ENCODE assay signal across 30 cellular contexts in the genomic region with DNA sequence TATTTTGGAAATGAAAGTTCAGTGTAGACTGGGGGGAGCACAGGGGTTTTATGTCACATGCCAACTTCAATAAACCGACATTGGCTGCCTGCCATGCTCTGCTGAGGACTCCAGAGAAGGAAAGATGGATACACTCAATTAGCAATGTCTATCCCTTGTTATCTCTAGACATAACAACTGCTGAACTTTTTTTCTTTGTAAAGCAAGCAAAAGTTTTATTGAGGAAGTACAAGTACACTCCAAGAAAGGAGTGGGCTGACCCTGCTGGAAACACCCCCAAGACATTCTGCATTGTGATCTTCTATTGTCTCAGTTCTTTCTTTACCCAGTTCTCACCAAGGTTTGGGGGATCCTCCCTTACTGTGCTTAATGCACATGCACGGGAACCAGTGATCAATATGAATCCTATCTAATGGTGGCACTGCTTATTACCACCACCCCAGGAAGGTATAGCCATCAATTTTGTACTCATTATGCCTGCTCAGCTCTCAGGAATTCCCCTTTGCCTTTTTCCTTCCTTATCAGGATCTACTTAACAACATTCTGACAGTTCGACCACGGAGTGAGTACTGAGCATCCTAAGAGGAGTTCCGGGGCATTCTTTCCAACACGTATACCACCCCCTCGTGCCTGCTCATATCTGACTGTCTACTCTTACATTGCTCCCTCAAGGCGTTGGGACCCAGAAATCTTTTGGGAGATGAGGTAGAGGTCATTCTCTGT. TPM values are rescaled to one million over a fixed set of nuclear protein-coding genes. Genes with fewer than 3 reads are reported as not detected.
DNase-seq lines count a peak whose midpoint lies in the region; ATAC-seq and TF ChIP-seq lines count a peak whose summit lies in the region.
"Had no signal": no experiment of that assay in that cellular context is flagged by ENCODE, and none has a peak within 500 bp of the region (broad histone marks: within the 10 kb centered on the region; RNA-seq: fewer than 3 reads in every experiment).

No MANE protein-coding gene starts in this region.

- no peaks in the 10 kb centered on the region for H3K27me3 ChIP-seq in CD8-positive, alpha-beta T cell (ENCODE audit: insufficient read depth, low read length)
- H3K27me3 ChIP-seq: foreskin keratinocyte, heart left ventricle, Peyer's patch, sigmoid colon had no signal

- H3K4me3 ChIP-seq in CD8-positive, alpha-beta T cell (ENCODE audit: low read depth, low read length), result no peak overlapping the region
- H3K4me3 ChIP-seq: heart left ventricle, Peyer's patch, prostate gland, sigmoid colon had no signal

- H3K4me3 Mint-ChIP-seq in nephron, result no peak overlapping the region
- H3K4me3 Mint-ChIP-seq in CD8-positive, alpha-beta T cell, result no peak overlapping the region
- H3K4me3 Mint-ChIP-seq: brain; CD4-positive, alpha-beta T cell; memory B cell; stimulated activated memory B cell treated with anti-CD40 and anti-IgM and Interleukin-4, amounts not matched to agents 10 μg/mL and 1 μg/mL and 100 μg/mL, for 72 hours had no signal

- no peaks in the 10 kb centered on the region for H3K9me3 ChIP-seq in CD8-positive, alpha-beta T cell (ENCODE audit: low read length)
- H3K9me3 ChIP-seq: heart left ventricle, Peyer's patch, prostate gland, sigmoid colon had no signal

- CTCF ChIA-PET in CD8-positive, alpha-beta T cell (lab: Charles Lee), result no interaction called here

- no peak overlapping the region for H3K27ac ChIP-seq in CD8-positive, alpha-beta T cell (ENCODE audit: low read depth, low read length)
- H3K27ac ChIP-seq: 22Rv1, foreskin keratinocyte, heart left ventricle, prostate gland, sigmoid colon had no signal

- DNase-seq in DMS79 treated with DMSO at 0.1 percent for 48 hours (lab: John Stamatoyannopoulos, UW) (peak; percentile 11), DMS79 (lab: John Stamatoyannopoulos, UW) (no peak), OCI-M1 (lab: John Stamatoyannopoulos, UW) (peak; percentile 51), dermis blood vessel endothelial cell (peak; percentile 54), DMS114 treated with DMSO at 0.1 percent for 48 hours (lab: John Stamatoyannopoulos, UW; ENCODE audit: unreplicated experiment) (no peak)
- DNase-seq in CD8-positive, alpha-beta T cell, result no peak
- DNase-seq: activated gamma-delta T cell; CD4-positive, alpha-beta T cell; DMS 273 treated with DMSO at 0.1 percent for 48 hours; effector memory CD4-positive, alpha-beta T cell; erythroblast; foreskin keratinocyte; heart left ventricle; NCI-H1105 treated with DMSO at 0.1 percent for 48 hours; NCI-H1930; NCI-H526; SIG-M5; sigmoid colon; stimulated activated CD4-positive, alpha-beta T cell treated with anti-CD3 and anti-CD28 coated beads, Interleukin-4, amount 100 ng/mL, for 4 hours; SW 1271; T1000 had no signal

- ATAC-seq in HG02763 (IDR thresholded peaks at IDR 0.05; ENCODE audit: unreplicated experiment), result no peak
- ATAC-seq in CD8-positive, alpha-beta T cell, result no peak
- ATAC-seq: activated CD4-positive, CD25-positive, alpha-beta regulatory T cell treated with anti-CD3 and anti-CD28 coated beads, Interleukin-2, amount 50 U/mL, for 24 hours; foreskin keratinocyte; heart left ventricle; stimulated activated memory B cell treated with anti-CD40 and anti-IgM and Interleukin-4, amounts not matched to agents 10 μg/mL and 1 μg/mL and 100 μg/mL, for 72 hours had no signal

- H3K36me3 ChIP-seq in CD8-positive, alpha-beta T cell (ENCODE audit: insufficient read depth, low read length), result no peaks in the 10 kb centered on the region
- H3K36me3 ChIP-seq: prostate gland had no signal

- H3K36me3 Mint-ChIP-seq in nephron (ENCODE audit: low read depth), result peaks cover 3% of the 10 kb centered on the region
- peaks cover 46% of the 10 kb centered on the region for H3K36me3 Mint-ChIP-seq in CD8-positive, alpha-beta T cell

- H3K27ac Mint-ChIP-seq in nephron, result peak overlapping the region in 2 of 3 experiments; percentile 12 to 61
- H3K27ac Mint-ChIP-seq in CD8-positive, alpha-beta T cell, result no peak overlapping the region
- H3K27ac Mint-ChIP-seq: brain; CD4-positive, alpha-beta T cell; memory B cell; stimulated activated memory B cell treated with anti-CD40 and anti-IgM and Interleukin-4, amounts not matched to agents 10 μg/mL and 1 μg/mL and 100 μg/mL, for 72 hours had no signal

- no peaks in the 10 kb centered on the region for H3K27me3 Mint-ChIP-seq in nephron (ENCODE audit: low read depth)
- no peaks in the 10 kb centered on the region for H3K27me3 Mint-ChIP-seq in CD8-positive, alpha-beta T cell (ENCODE audit: low read depth)
- H3K27me3 Mint-ChIP-seq: CD4-positive, alpha-beta T cell had no signal

- intact Hi-C loops in CD8-positive, alpha-beta T cell (cut with DNase I, micrococcal nuclease), result no loop called here

- no peaks in the 10 kb centered on the region for H3K9me3 Mint-ChIP-seq in nephron
- H3K9me3 Mint-ChIP-seq in CD8-positive, alpha-beta T cell, result no peaks in the 10 kb centered on the region
- H3K9me3 Mint-ChIP-seq: brain; CD4-positive, alpha-beta T cell; memory B cell; stimulated activated memory B cell treated with anti-CD40 and anti-IgM and Interleukin-4, amounts not matched to agents 10 μg/mL and 1 μg/mL and 100 μg/mL, for 72 hours had no signal

- TF ChIP-seq CTCF in nephron (IDR thresholded peaks at IDR 0.05; ENCODE audit: unreplicated experiment in 3 of 3), result no peak
- TF ChIP-seq CTCF in CD8-positive, alpha-beta T cell (IDR thresholded peaks at IDR 0.05), result no peak

- H3K4me1 ChIP-seq in CD8-positive, alpha-beta T cell (ENCODE audit: insufficient read depth, low read length), result no peaks in the 10 kb centered on the region
- H3K4me1 ChIP-seq: prostate gland, sigmoid colon had no signal

- H3K4me1 Mint-ChIP-seq in nephron, result peaks cover 9% of the 10 kb centered on the region
- H3K4me1 Mint-ChIP-seq in CD8-positive, alpha-beta T cell (ENCODE audit: low read depth), result peaks cover 11% of the 10 kb centered on the region
- H3K4me1 Mint-ChIP-seq: memory B cell; stimulated activated memory B cell treated with anti-CD40 and anti-IgM and Interleukin-4, amounts not matched to agents 10 μg/mL and 1 μg/mL and 100 μg/mL, for 72 hours had no signal

- POLR2A ChIA-PET in CD8-positive, alpha-beta T cell (lab: Charles Lee), result no interaction called here

RNA-seq across cellular contexts. Expression of gene SYNJ1, which starts 28.7 kb away (rescaled TPM):
- 11.4 and 23.5 TPM in 2 replicates for total RNA-seq in dermis blood vessel endothelial cell
- 10 to 100 TPM; 10.5 to 10.7 TPM for total RNA-seq in CD8-positive, alpha-beta T cell

Comparison
In these comparisons a context has a peak if more than half of its experiments do, and no peak if none do; other contexts are left out.
1. DNase-seq: peak in DMS79 treated with DMSO at 0.1 percent for 48 hours (single experiment), OCI-M1 (single experiment) and dermis blood vessel endothelial cell (single experiment); none in DMS79 (single experiment), DMS114 treated with DMSO at 0.1 percent for 48 hours (single experiment) and CD8-positive, alpha-beta T cell (0 of 7).